8 cellular contexts compared by ENCODE assay signal in the genomic region with DNA sequence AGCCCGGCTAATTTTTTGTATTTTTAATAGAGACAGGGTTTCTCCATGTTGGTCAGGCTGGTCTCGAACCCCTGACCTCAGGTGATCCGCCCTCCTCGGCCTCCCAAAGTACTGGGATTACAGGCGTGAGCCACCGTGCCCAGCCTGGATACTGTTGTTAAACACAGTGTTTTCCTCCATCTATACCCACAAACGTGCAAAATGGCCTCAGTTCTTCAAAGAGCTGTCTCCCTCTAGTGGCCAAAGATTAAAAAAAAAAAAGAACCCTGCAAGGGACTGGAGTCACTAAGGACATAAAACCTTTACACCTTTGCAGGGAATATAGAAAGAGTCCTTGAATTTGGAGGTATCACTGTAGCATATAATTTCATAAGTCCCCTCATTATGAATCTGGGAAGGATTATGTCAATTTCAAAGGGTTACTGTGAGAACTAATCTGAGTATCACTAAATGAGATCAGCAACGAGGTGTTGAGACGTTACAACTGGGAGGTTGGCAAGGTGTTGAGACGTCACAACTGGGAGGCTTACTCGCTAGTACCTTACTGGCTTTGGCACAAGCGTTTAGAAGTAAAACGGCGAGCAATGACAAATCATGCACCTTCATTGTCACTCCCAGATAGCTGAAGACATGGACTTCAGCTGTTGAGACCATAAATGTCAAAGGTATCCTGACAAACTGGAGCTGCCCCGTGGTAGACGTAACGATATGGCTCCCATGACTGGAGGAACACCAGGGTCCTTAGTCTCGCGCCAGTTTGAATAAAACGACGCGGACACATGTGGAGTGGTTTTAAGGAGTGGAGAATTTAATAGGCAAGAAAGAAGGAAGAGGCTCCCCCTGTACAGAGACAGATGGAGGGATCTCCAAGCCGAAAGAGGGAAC. TPM values are rescaled to one million over a fixed set of nuclear protein-coding genes. Genes with fewer than 3 reads are reported as not detected.
DNase-seq lines count a peak whose midpoint lies in the region; ATAC-seq and TF ChIP-seq lines count a peak whose summit lies in the region.

No MANE protein-coding gene starts in this region.

- peak; percentile 74 for ATAC-seq in HG03175 (IDR thresholded peaks at IDR 0.05; ENCODE audit: unreplicated experiment)
- peak; percentile 71 for ATAC-seq in stimulated activated naive CD8-positive, alpha-beta T cell treated with anti-CD3 and anti-CD28 coated beads, Interleukin-15, amount 100 ng/mL, for 72 hours

- no peak overlapping the region for H3K27ac ChIP-seq in A673 (ENCODE audit: low read depth, low read length, poor library complexity, severe bottlenecking)

- intact Hi-C loops in A673 (cut with micrococcal nuclease; ENCODE audit: unreplicated experiment): loop anchor here (2.0 kb wide), 1 partner anchor 410 kb away; no protein-coding TSS in a partner anchor

- peaks cover 27% of the 10 kb centered on the region for H3K4me1 Mint-ChIP-seq in stimulated activated naive CD8-positive, alpha-beta T cell treated with anti-CD3 and anti-CD28 coated beads, Interleukin-15, amount 100 ng/mL, for 72 hours

- no peaks in the 10 kb centered on the region for H3K9me3 Mint-ChIP-seq in stimulated activated naive CD8-positive, alpha-beta T cell treated with anti-CD3 and anti-CD28 coated beads, Interleukin-15, amount 100 ng/mL, for 72 hours

- H3K9me3 ChIP-seq in A673 (ENCODE audit: low read depth, low read length, poor library complexity, severe bottlenecking) (no peaks in the 10 kb centered on the region), adipocyte (ENCODE audit: control insufficient read depth, low read length) (no peaks in the 10 kb centered on the region)

- no TSS peak for BruUV-seq in A673 (replicated peaks; lab: Mats Ljungman, UMichigan)

- POLR2A ChIA-PET in A673 (lab: Charles Lee; ENCODE audit: low non-redundant PET): no interaction called here

- TF ChIP-seq CTCF in A673 (conservative IDR thresholded peaks at IDR 0.05; ENCODE audit: low read depth, low read length): peak; percentile 79
- peak; percentile 57 for TF ChIP-seq CTCF in GM12864 (IDR thresholded peaks at IDR 0.05; ENCODE audit: low read depth, low read length, missing control alignments)

- H3K27me3 Mint-ChIP-seq in stimulated activated naive CD8-positive, alpha-beta T cell treated with anti-CD3 and anti-CD28 coated beads, Interleukin-15, amount 100 ng/mL, for 72 hours: no peaks in the 10 kb centered on the region

- peak overlapping the region; percentile 24 to 64 for H3K27ac Mint-ChIP-seq in stimulated activated naive CD8-positive, alpha-beta T cell treated with anti-CD3 and anti-CD28 coated beads, Interleukin-15, amount 100 ng/mL, for 72 hours

- H3K27me3 ChIP-seq in A673 (replicated peaks; ENCODE audit: insufficient read depth, low read depth, low read length, poor library complexity): no peaks in the 10 kb centered on the region
- no peaks in the 10 kb centered on the region for H3K27me3 ChIP-seq in adipocyte (replicated peaks; ENCODE audit: control insufficient read depth, insufficient read depth, low read length)

- CTCF ChIA-PET in A673 (lab: Charles Lee): interaction anchor here (0.6 to 1.0 kb wide), 4 partner anchors 13 to 486 kb away, joined by 3 to 9 read pairs (median 3); no protein-coding TSS in a partner anchor

- DNase-seq in A673 (ENCODE audit: low spot score) (peak; percentile 87), GM12864 (ENCODE audit: low read depth) (no peak), NCI-H748 (lab: John Stamatoyannopoulos, UW; ENCODE audit: unreplicated experiment) (peak; percentile 74), adipocyte (ENCODE audit: low read depth) (peak; percentile 81), iPS DF 4.7 (ENCODE audit: extremely low read depth, low spot score) (peak; percentile 44)
- peak in 1 of 2 donors; percentile 36 for DNase-seq in stimulated activated naive CD8-positive, alpha-beta T cell treated with anti-CD3 and anti-CD28 coated beads, Interleukin-15, amount 100 ng/mL, for 72 hours
- no peak for DNase-seq in effector CD4-positive, alpha-beta T cell

- H3K4me3 ChIP-seq in A673 (ENCODE audit: low read depth, low read length, poor library complexity, severe bottlenecking): no peak overlapping the region
- H3K4me3 ChIP-seq in GM12864 (ENCODE audit: low read depth, low read length): no peak overlapping the region
- H3K4me3 ChIP-seq in adipocyte (ENCODE audit: low read length): no peak overlapping the region

- peak overlapping the region; percentile 26 to 41 for H3K4me3 Mint-ChIP-seq in stimulated activated naive CD8-positive, alpha-beta T cell treated with anti-CD3 and anti-CD28 coated beads, Interleukin-15, amount 100 ng/mL, for 72 hours

- H3K9ac ChIP-seq in adipocyte (ENCODE audit: low read length): no peak overlapping the region

- H3K4me1 ChIP-seq in A673 (ENCODE audit: insufficient read depth, low read length, poor library complexity, severe bottlenecking): no peaks in the 10 kb centered on the region
- H3K4me1 ChIP-seq in adipocyte (ENCODE audit: control insufficient read depth, insufficient read depth, low read length): peaks cover 5% of the 10 kb centered on the region

- H3K36me3 ChIP-seq in A673 (ENCODE audit: insufficient read depth, low read length, poor library complexity, severe bottlenecking) (no peaks in the 10 kb centered on the region), adipocyte (ENCODE audit: control insufficient read depth, insufficient read depth, low read length, severe bottlenecking) (no peaks in the 10 kb centered on the region)

RNA-seq across cellular contexts. Expression of gene ENPP6, which starts 33.4 kb away (rescaled TPM):
- total RNA-seq in A673 (2021): not detected in 2 replicates

Comparison
In these comparisons a context has a peak if more than half of its experiments do, and no peak if none do; other contexts are left out.
1. DNase-seq: peak in A673 (single experiment), NCI-H748 (single experiment), adipocyte (single experiment) and iPS DF 4.7 (single experiment); none in GM12864 (single experiment) and effector CD4-positive, alpha-beta T cell (single experiment).